ENCODE assay signal across 11 cellular contexts in the genomic region with DNA sequence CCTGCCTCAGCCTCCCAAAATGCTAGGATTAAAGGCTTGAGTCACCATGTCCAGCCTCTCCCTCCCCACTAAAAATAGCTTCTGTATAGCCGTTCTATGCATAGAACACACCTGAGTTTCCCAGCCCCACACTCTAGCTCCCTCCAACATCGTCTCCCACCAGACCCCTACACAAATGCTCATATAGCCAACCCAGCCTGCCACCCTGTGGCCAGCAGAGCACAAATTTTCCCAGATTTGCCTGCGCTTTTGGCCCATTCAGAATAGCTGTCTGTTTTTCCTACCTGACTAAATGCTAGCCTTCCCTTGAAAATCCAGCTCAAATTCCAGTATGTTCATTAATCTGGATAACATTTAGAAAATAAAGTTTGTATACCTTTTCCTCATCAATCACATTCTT. TPM values are rescaled to one million over a fixed set of nuclear protein-coding genes. Genes with fewer than 3 reads are reported as not detected.
DNase-seq lines count a peak whose midpoint lies in the region; ATAC-seq, FAIRE-seq and TF ChIP-seq lines count a peak whose summit lies in the region.
"Had no signal": no experiment of that assay in that cellular context is flagged by ENCODE, and none has a peak within 500 bp of the region (broad histone marks: within the 10 kb centered on the region; RNA-seq: fewer than 3 reads in every experiment).

No MANE protein-coding gene starts in this region.

- no peak overlapping the region for H3K4me2 ChIP-seq in GM12878 (ENCODE audit: control insufficient read depth, insufficient read depth)
- no peak overlapping the region for H3K4me2 ChIP-seq in neural progenitor cell

- TF ChIP-seq CTCF in GM12878 (IDR thresholded peaks at IDR 0.05 in 2 of 3, conservative IDR thresholded peaks at IDR 0.05 in 1 of 3; ENCODE audit: control insufficient read depth in 2 of 3, extremely low read depth in 1 of 3, insufficient read depth in 1 of 3, low read depth in 3 of 3, low read length in 3 of 3), result peak; percentile 26 to 32 (median 30); a peak in 4 of 6 replicates
- TF ChIP-seq CTCF in neural progenitor cell (IDR thresholded peaks at IDR 0.05), result peak; percentile 62

- no peak for TF ChIP-seq EP300 in GM12878 (IDR thresholded peaks at IDR 0.05; ENCODE audit: borderline replicate concordance in 1 of 2, control insufficient read depth in 1 of 2, low read depth in 2 of 2, low read length in 2 of 2)

- H3K36me3 Mint-ChIP-seq in activated CD8-positive, alpha-beta memory T cell treated with anti-CD3 and anti-CD28 coated beads, Interleukin-2, amount 10 ng/mL, durations not matched to agents 7 days and 5 days, result peaks cover 29% of the 10 kb centered on the region
- peaks cover 2% of the 10 kb centered on the region for H3K36me3 Mint-ChIP-seq in neural progenitor cell

- WGBS in GM12878 (ENCODE audit: insufficient coverage, insufficient replicate concordance, low lambda C conversion rate, missing lambda C conversion rate), result 46% methylated on average over 3 of the region's 3 CpGs

- in situ Hi-C loops in GM12878 (cut with MboI), result no loop called here
- in situ Hi-C loops in G401 (cut with HindIII; ENCODE audit: low sequenced_read_pairs), result no loop called here

- H3K4me1 Mint-ChIP-seq in activated CD8-positive, alpha-beta memory T cell treated with anti-CD3 and anti-CD28 coated beads, Interleukin-2, amount 10 ng/mL, durations not matched to agents 7 days and 5 days, result peaks cover 57% of the 10 kb centered on the region
- peaks cover 21% of the 10 kb centered on the region for H3K4me1 Mint-ChIP-seq in neural progenitor cell

- FAIRE-seq in GM12878 (lab: Jason Lieb, UNC), result no peak

- H3K9ac ChIP-seq in GM12878 (ENCODE audit: control insufficient read depth, insufficient read depth, low read length) (no peak overlapping the region), neural progenitor cell (no peak overlapping the region)

- H3K9me3 Mint-ChIP-seq in activated CD8-positive, alpha-beta memory T cell treated with anti-CD3 and anti-CD28 coated beads, Interleukin-2, amount 10 ng/mL, durations not matched to agents 7 days and 5 days (ENCODE audit: low read depth), result peaks cover 5% of the 10 kb centered on the region
- H3K9me3 Mint-ChIP-seq in neural progenitor cell, result peaks cover 7% of the 10 kb centered on the region

- RAD21 ChIA-PET in GM12878 (lab: Charles Lee; ENCODE audit: unreplicated experiment), result interaction anchor here (0.9 to 2.6 kb wide), 4 partner anchors 13 to 117 kb away, joined by 3 to 13 read pairs (median 6); a partner anchor contains a TSS

- intact Hi-C loops in GM12878 (cut with micrococcal nuclease; ENCODE audit: unreplicated experiment), result no loop called here

- peak; percentile 49 for TF ChIP-seq RAD21 in GM12878 (IDR thresholded peaks at IDR 0.05; ENCODE audit: insufficient read depth, low read depth, low read length)

- DNase-seq in activated CD8-positive, alpha-beta memory T cell treated with anti-CD3 and anti-CD28 coated beads, Interleukin-2, amount 50 U/mL, for 48 hours, result peak; percentile 40
- no peak for DNase-seq in activated CD8-positive, alpha-beta memory T cell treated with anti-CD3 and anti-CD28 coated beads, Interleukin-2, amount 10 ng/mL, durations not matched to agents 7 days and 5 days
- DNase-seq in HEK293T (ENCODE audit: extremely low spot score), result peak; percentile 17
- DNase-seq in GM12878 (ENCODE audit: low read depth, low spot score), result no peak
- peak; percentile 54 for DNase-seq in neural progenitor cell (ENCODE audit: low spot score)
- no peak for DNase-seq in stimulated activated CD4-positive, alpha-beta T cell treated with anti-CD3 and anti-CD28 coated beads, Interleukin-4, amount 100 ng/mL, for 4 hours
- no peak for DNase-seq in G401 (ENCODE audit: low spot score)
- no peak for DNase-seq in globus pallidus (ENCODE audit: low spot score)
- DNase-seq: NCI-H748 treated with DMSO at 0.1 percent for 48 hours, retina had no signal

- no peaks in the 10 kb centered on the region for H3K79me2 ChIP-seq in GM12878 (ENCODE audit: control insufficient read depth, insufficient read depth, low read length)
- no peaks in the 10 kb centered on the region for H3K79me2 ChIP-seq in neural progenitor cell (ENCODE audit: low read depth)

- POLR2A ChIA-PET in HEK293T (lab: Yijun Ruan, JAX), result no interaction called here
- POLR2A ChIA-PET in GM12878 (lab: Charles Lee), result interaction anchor here (0.5 kb wide), 1 partner anchor 12 kb away, joined by 6 read pairs; no protein-coding TSS in a partner anchor

- H3K27ac Mint-ChIP-seq in activated CD8-positive, alpha-beta memory T cell treated with anti-CD3 and anti-CD28 coated beads, Interleukin-2, amount 10 ng/mL, durations not matched to agents 7 days and 5 days, result no peak overlapping the region
- no peak overlapping the region for H3K27ac Mint-ChIP-seq in neural progenitor cell

- no peaks in the 10 kb centered on the region for H3K27me3 Mint-ChIP-seq in activated CD8-positive, alpha-beta memory T cell treated with anti-CD3 and anti-CD28 coated beads, Interleukin-2, amount 10 ng/mL, durations not matched to agents 7 days and 5 days
- peaks cover 14% of the 10 kb centered on the region for H3K27me3 Mint-ChIP-seq in neural progenitor cell (ENCODE audit: insufficient read depth, low read depth)

- H3K9me3 ChIP-seq in GM12878 (replicated peaks; ENCODE audit: control insufficient read depth, insufficient read depth, low read length), result no peaks in the 10 kb centered on the region; the same call in 2 of the 3 replicates
- no peaks in the 10 kb centered on the region for H3K9me3 ChIP-seq in neural progenitor cell (ENCODE audit: low read depth)

- no peak overlapping the region for H3K4me3 Mint-ChIP-seq in activated CD8-positive, alpha-beta memory T cell treated with anti-CD3 and anti-CD28 coated beads, Interleukin-2, amount 10 ng/mL, durations not matched to agents 7 days and 5 days
- H3K4me3 Mint-ChIP-seq in neural progenitor cell, result peak overlapping the region; percentile 18

- SMC1A ChIA-PET in GM12878 (lab: Charles Lee; ENCODE audit: uncharacterized antibody, unreplicated experiment), result interaction anchor here (0.7 to 2.4 kb wide), 17 partner anchors 12 to 399 kb away, joined by 3 to 15 read pairs (median 3); a partner anchor contains a TSS

- H3K36me3 ChIP-seq in GM12878 (ENCODE audit: control insufficient read depth in 2 of 2, insufficient read depth in 2 of 2, low read length in 1 of 2), result no peaks in the 10 kb centered on the region
- no peaks in the 10 kb centered on the region for H3K36me3 ChIP-seq in neural progenitor cell

- ATAC-seq in activated CD8-positive, alpha-beta memory T cell treated with anti-CD3 and anti-CD28 coated beads, Interleukin-2, amount 10 ng/mL, durations not matched to agents 7 days and 5 days, result no peak
- ATAC-seq in GM12878, result peak; percentile 37; the same call in 2 of the 3 replicates

- H3K4me1 ChIP-seq in GM12878 (ENCODE audit: control insufficient read depth, insufficient read depth, low read length) (no peaks in the 10 kb centered on the region), neural progenitor cell (peaks cover 14% of the 10 kb centered on the region)

- no peak overlapping the region for H3K27ac ChIP-seq in GM12878 (ENCODE audit: control insufficient read depth, insufficient read depth)
- H3K27ac ChIP-seq in neural progenitor cell, result no peak overlapping the region

- H2AFZ ChIP-seq in GM12878 (ENCODE audit: control insufficient read depth, low read depth, low read length) (no peak overlapping the region), neural progenitor cell (replicated peaks) (no peak overlapping the region)

- no peak for TF ChIP-seq POLR2A in GM12878 (IDR thresholded peaks at IDR 0.05; ENCODE audit: low read depth, low read length)

- H3K27me3 ChIP-seq in GM12878 (replicated peaks in 1 of 2; ENCODE audit: control insufficient read depth in 2 of 2, insufficient read depth in 2 of 2, low read length in 1 of 2) (no peaks in the 10 kb centered on the region), neural progenitor cell (peaks cover 40% of the 10 kb centered on the region)

- no peaks in the 10 kb centered on the region for H4K20me1 ChIP-seq in GM12878 (ENCODE audit: control insufficient read depth, insufficient read depth)
- H4K20me1 ChIP-seq in neural progenitor cell (ENCODE audit: low read depth), result no peaks in the 10 kb centered on the region

- CTCF ChIA-PET in activated CD8-positive, alpha-beta memory T cell treated with anti-CD3 and anti-CD28 coated beads, Interleukin-2, amount 10 ng/mL, durations not matched to agents 7 days and 5 days (lab: Charles Lee), result interaction anchor here (1.0 to 2.3 kb wide), 6 partner anchors 9 to 117 kb away, joined by 3 to 13 read pairs (median 6); no protein-coding TSS in a partner anchor
- CTCF ChIA-PET in HEK293T (lab: Yijun Ruan, JAX), result interaction anchor here (0.6 to 0.9 kb wide), 2 partner anchors 49 to 68 kb away, joined by 3 read pairs; no protein-coding TSS in a partner anchor
- CTCF ChIA-PET in GM12878 (lab: Yijun Ruan, JAX), result interaction anchor here (0.6 to 6.5 kb wide), 20 partner anchors 9 to 374 kb away, joined by 3 to 41 read pairs (median 4); no protein-coding TSS in a partner anchor

- no TSS peak for BruUV-seq in GM12878 (replicated peaks; lab: Mats Ljungman, UMichigan)

- H3K4me3 ChIP-seq in GM12878, result no peak overlapping the region
- no peak overlapping the region for H3K4me3 ChIP-seq in neural progenitor cell
- H3K4me3 ChIP-seq: lung had no signal

- H3F3A ChIP-seq in neural progenitor cell (ENCODE audit: low read depth), result peaks cover 15% of the 10 kb centered on the region

RNA-seq across cellular contexts. Expression of a gene that starts 22.8 kb away (rescaled TPM):
- total RNA-seq in activated CD8-positive, alpha-beta memory T cell treated with anti-CD3 and anti-CD28 coated beads, Interleukin-2, amount 10 ng/mL, durations not matched to agents 7 days and 5 days, result 10 to 100 TPM; 30.2 to 32.4 TPM
- 17.5 and 20.8 TPM in 2 replicates for total RNA-seq in GM12878 (2013; cell fraction: nucleolus; rRNA removed)
- total RNA-seq in GM12878 (2014; rRNA removed), result 7.6 and 9.8 TPM in 2 replicates
- 4.7 and 5.1 TPM in 2 replicates for total RNA-seq in GM12878 (2014; rRNA removed; fragmentation: Illumina TruSeq; extraction: Trizol)
- total RNA-seq in GM12878 (2021), result 5.0 and 5.7 TPM in 2 replicates
- 0.21 TPM for polyA plus RNA-seq in GM12878 (2011; ENCODE audit: low read depth)
- 1.9 and 2.0 TPM in 2 replicates for polyA plus RNA-seq in GM12878 (2011; rRNA removed)
- 1.8 and 2.0 TPM in 2 replicates for polyA plus RNA-seq in GM12878 (2011; cell fraction: cytosol; rRNA removed)
- polyA plus RNA-seq in GM12878 (2011; cell fraction: nucleus; rRNA removed), result 3.2 and 3.3 TPM in 2 replicates
- polyA plus RNA-seq in GM12878 (2012), result 0.39 and 0.49 TPM in 2 replicates
- polyA plus RNA-seq in GM12878 (2014; fragmentation: Illumina TruSeq; extraction: Trizol), result 5.2 and 5.3 TPM in 2 replicates
- polyA plus RNA-seq in GM12878 (2014; fragmentation: Nextera tagmentation; extraction: Ambion mirVana), result 1 to 10 TPM; 1.4 to 2.3 TPM
- polyA plus RNA-seq in GM12878 (2014; rRNA removed), result 6.1 and 6.6 TPM in 2 replicates
- 1 to 10 TPM; 3.0 to 3.1 TPM for polyA plus RNA-seq in GM12878 (2016; fragmentation: Nextera tagmentation; extraction: Ambion mirVana)
- polyA minus RNA-seq in GM12878 (2011; rRNA and poly(A)+ RNA removed), result 3.1 TPM in 2 replicates
- polyA minus RNA-seq in GM12878 (2011; cell fraction: cytosol; rRNA and poly(A)+ RNA removed), result 1.4 TPM in 1 of 2 replicates, not detected in the other
- 3.4 and 3.9 TPM in 2 replicates for polyA minus RNA-seq in GM12878 (2011; cell fraction: nucleus; rRNA and poly(A)+ RNA removed)
- 1.7 and 2.0 TPM in 2 replicates for total RNA-seq in neural progenitor cell (ENCODE audit: low replicate concordance)
- 5.5 and 9.9 TPM in 2 replicates for total RNA-seq in G401 (2014; rRNA removed; shearing (Covaris generic))

RNA-seq across cellular contexts. Expression of a gene that starts 47.3 kb away (rescaled TPM):
- 1,000 to 10,000 TPM; 3,578 to 3,807 TPM for total RNA-seq in activated CD8-positive, alpha-beta memory T cell treated with anti-CD3 and anti-CD28 coated beads, Interleukin-2, amount 10 ng/mL, durations not matched to agents 7 days and 5 days
- 67.1 and 76.3 TPM in 2 replicates for total RNA-seq in GM12878 (2013; cell fraction: nucleolus; rRNA removed)
- total RNA-seq in GM12878 (2014; rRNA removed), result 3,507 and 4,221 TPM in 2 replicates
- 4,753 and 4,822 TPM in 2 replicates for total RNA-seq in GM12878 (2014; rRNA removed; fragmentation: Illumina TruSeq; extraction: Trizol)
- total RNA-seq in GM12878 (2021), result 2,058 and 2,139 TPM in 2 replicates
- 6,013 TPM for polyA plus RNA-seq in GM12878 (2011; ENCODE audit: low read depth)
- polyA plus RNA-seq in GM12878 (2011; rRNA removed), result 1,406 and 1,750 TPM in 2 replicates
- 3,271 and 3,283 TPM in 2 replicates for polyA plus RNA-seq in GM12878 (2011; cell fraction: cytosol; rRNA removed)
- polyA plus RNA-seq in GM12878 (2011; cell fraction: nucleus; rRNA removed), result 1,725 and 2,378 TPM in 2 replicates
- polyA plus RNA-seq in GM12878 (2012), result 2,269 and 3,344 TPM in 2 replicates
- polyA plus RNA-seq in GM12878 (2014; fragmentation: Illumina TruSeq; extraction: Trizol), result 3,467 and 4,619 TPM in 2 replicates
- 1,000 to 10,000 TPM; 2,817 to 3,116 TPM for polyA plus RNA-seq in GM12878 (2014; fragmentation: Nextera tagmentation; extraction: Ambion mirVana)
- polyA plus RNA-seq in GM12878 (2014; rRNA removed), result 3,894 and 4,860 TPM in 2 replicates
- 1,000 to 10,000 TPM; 3,322 to 3,441 TPM for polyA plus RNA-seq in GM12878 (2016; fragmentation: Nextera tagmentation; extraction: Ambion mirVana)
- 292 and 578 TPM in 2 replicates for polyA minus RNA-seq in GM12878 (2011; rRNA and poly(A)+ RNA removed)
- polyA minus RNA-seq in GM12878 (2011; cell fraction: cytosol; rRNA and poly(A)+ RNA removed), result 348 and 356 TPM in 2 replicates
- polyA minus RNA-seq in GM12878 (2011; cell fraction: nucleus; rRNA and poly(A)+ RNA removed), result 66.1 and 66.3 TPM in 2 replicates
- 1,687 and 2,248 TPM in 2 replicates for total RNA-seq in neural progenitor cell (ENCODE audit: low replicate concordance)
- 1,848 and 2,842 TPM in 2 replicates for total RNA-seq in G401 (2014; rRNA removed; shearing (Covaris generic))

Comparison
In these comparisons a context has a peak if more than half of its experiments do, and no peak if none do; other contexts are left out.
1. DNase-seq: peak in activated CD8-positive, alpha-beta memory T cell treated with anti-CD3 and anti-CD28 coated beads, Interleukin-2, amount 50 U/mL, for 48 hours (single experiment), HEK293T (single experiment) and neural progenitor cell (single experiment); none in activated CD8-positive, alpha-beta memory T cell treated with anti-CD3 and anti-CD28 coated beads, Interleukin-2, amount 10 ng/mL, durations not matched to agents 7 days and 5 days (single experiment), GM12878 (single experiment), stimulated activated CD4-positive, alpha-beta T cell treated with anti-CD3 and anti-CD28 coated beads, Interleukin-4, amount 100 ng/mL, for 4 hours (0 of 2), G401 (single experiment) and globus pallidus (single experiment).